ENCODE assay signal across 8 cellular contexts in genomic region chr18:46915800-46916550, GRCh38.
DNase-seq lines count a peak whose midpoint lies in the region; ATAC-seq and TF ChIP-seq lines count a peak whose summit lies in the region.

No MANE protein-coding gene starts in this region.

- DNase-seq in DMS79 treated with DMSO at 0.1 percent for 48 hours (lab: John Stamatoyannopoulos, UW) (peak; percentile 44), DMS79 (lab: John Stamatoyannopoulos, UW) (no peak), RWPE2 (ENCODE audit: low spot score) (no peak), foreskin fibroblast (peak in 1 of 2 donors; percentile 5), SHP77 treated with DMSO at 0.1 percent for 48 hours (lab: John Stamatoyannopoulos, UW) (no peak)

- H3K27ac ChIP-seq in RWPE2 (ENCODE audit: poor library complexity, severe bottlenecking) (peak overlapping the region; percentile 61), skin epidermis (peak overlapping the region in 12 of 21 experiments; percentile 78 to 91 (median 88))

- H3K4me1 ChIP-seq in RWPE2 (ENCODE audit: insufficient read depth, poor library complexity, severe bottlenecking): peaks cover 16% of the 10 kb centered on the region

- peak overlapping the region; percentile 82 for H3K4me3 ChIP-seq in RWPE2 (ENCODE audit: severe bottlenecking)
- peak overlapping the region; percentile 74 to 92 for H3K4me3 ChIP-seq in foreskin fibroblast (ENCODE audit: low read depth in 1 of 2, low read length in 2 of 2)
- peak overlapping the region; percentile 59 to 82 (median 77) for H3K4me3 ChIP-seq in skin epidermis

- ATAC-seq in RWPE2 (ENCODE audit: low read depth): 0 out of 3 replicates have a peak, but pooled peaks have one; percentile 42
- no peak for ATAC-seq in HG02981 (IDR thresholded peaks at IDR 0.05; ENCODE audit: unreplicated experiment)
- ATAC-seq in GM18867 (IDR thresholded peaks at IDR 0.05; ENCODE audit: unreplicated experiment): no peak

- no peaks in the 10 kb centered on the region for H3K27me3 ChIP-seq in RWPE2 (ENCODE audit: insufficient read depth, poor library complexity, severe bottlenecking)

- H3K36me3 ChIP-seq in RWPE2 (ENCODE audit: low read depth): 0 out of 2 replicates have a peak, but pooled peaks cover 4% of the 10 kb centered on the region

- H3K9me3 ChIP-seq in RWPE2 (ENCODE audit: severe bottlenecking): no peaks in the 10 kb centered on the region

- TF ChIP-seq CTCF in RWPE2 (IDR thresholded peaks at IDR 0.05; ENCODE audit: poor library complexity, severe bottlenecking): no peak
- TF ChIP-seq CTCF in foreskin fibroblast (IDR thresholded peaks at IDR 0.05; ENCODE audit: low read depth, low read length): no peak
